9 cellular contexts compared by ENCODE assay signal in genomic region chr9:130766031-130766903, GRCh38.
DNase-seq lines count a peak whose midpoint lies in the region; ATAC-seq and TF ChIP-seq lines count a peak whose summit lies in the region.
"Had no signal": no experiment of that assay in that cellular context is flagged by ENCODE, and none has a peak within 500 bp of the region (broad histone marks: within the 10 kb centered on the region; RNA-seq: fewer than 3 reads in every experiment).

No MANE protein-coding gene starts in this region.

- no peak overlapping the region for H2BK12ac ChIP-seq in trophoblast cell (ENCODE audit: low read length)

- H3K4ac ChIP-seq in trophoblast cell (ENCODE audit: low read depth, low read length): no peak overlapping the region

- no peaks in the 10 kb centered on the region for H3K79me1 ChIP-seq in trophoblast cell (ENCODE audit: low read length)

- no peaks in the 10 kb centered on the region for H3K9me3 ChIP-seq in CD8-positive, alpha-beta T cell (ENCODE audit: low read length)
- H3K9me3 ChIP-seq in esophagus muscularis mucosa: no peaks in the 10 kb centered on the region
- H3K9me3 ChIP-seq in trophoblast cell (ENCODE audit: insufficient read depth, low read depth, low read length): no peaks in the 10 kb centered on the region

- no peak overlapping the region for H3K18ac ChIP-seq in trophoblast cell (ENCODE audit: low read length)

- no peak overlapping the region for H4K12ac ChIP-seq in trophoblast cell (ENCODE audit: low read depth, low read length)

- H3K27me3 Mint-ChIP-seq in CD8-positive, alpha-beta T cell (ENCODE audit: low read depth): no peaks in the 10 kb centered on the region

- no peak overlapping the region for H3K4me2 ChIP-seq in trophoblast cell (ENCODE audit: low read length)

- peaks cover 3% of the 10 kb centered on the region for H3K4me1 ChIP-seq in CD8-positive, alpha-beta T cell (ENCODE audit: insufficient read depth, low read length)
- H3K4me1 ChIP-seq in esophagus muscularis mucosa (peaks cover 20 to 60% (median 47%) of the 10 kb centered on the region in 4 donors), trophoblast cell (ENCODE audit: control insufficient read depth in 1 of 2, insufficient read depth in 2 of 2, low read length in 2 of 2) (peaks cover 4 to 6% of the 10 kb centered on the region in 2 experiments)

- no peak for TF ChIP-seq EP300 in esophagus muscularis mucosa (IDR thresholded peaks at IDR 0.05)

- H3K27ac Mint-ChIP-seq in CD8-positive, alpha-beta T cell: peak overlapping the region; percentile 2

- POLR2A ChIA-PET in CD8-positive, alpha-beta T cell (lab: Charles Lee): interaction anchor here (0.6 to 0.8 kb wide), 2 partner anchors 25 to 50 kb away, joined by 3 read pairs; no protein-coding TSS in a partner anchor

- ATAC-seq in CD8-positive, alpha-beta T cell: no peak
- no peak for ATAC-seq in HG02885 (IDR thresholded peaks at IDR 0.05; ENCODE audit: poor library complexity, unreplicated experiment)

- H3K14ac ChIP-seq in trophoblast cell (ENCODE audit: low read length): no peak overlapping the region

- intact Hi-C loops in CD8-positive, alpha-beta T cell (cut with DNase I, micrococcal nuclease): no loop called here
- intact Hi-C loops in esophagus muscularis mucosa (cut with DNase I): loop anchor here (5.0 kb wide), 2 partner anchors 64 to 176 kb away; no protein-coding TSS in a partner anchor

- peak overlapping the region; percentile 35 for H2AFZ ChIP-seq in trophoblast cell (ENCODE audit: insufficient read depth, low read length, poor library complexity)

- H3K36me3 Mint-ChIP-seq in CD8-positive, alpha-beta T cell: no peaks in the 10 kb centered on the region

- H4K8ac ChIP-seq in trophoblast cell (ENCODE audit: low read depth, low read length): no peak overlapping the region

- CTCF ChIA-PET in CD8-positive, alpha-beta T cell (lab: Charles Lee): interaction anchor here (0.6 kb wide), 1 partner anchor 98 kb away, joined by 3 read pairs; no protein-coding TSS in a partner anchor

- no peak for TF ChIP-seq POLR2A in esophagus muscularis mucosa (IDR thresholded peaks at IDR 0.05; ENCODE audit: low read depth)
- TF ChIP-seq POLR2A in erythroblast (IDR thresholded peaks at IDR 0.05; ENCODE audit: low read length): no peak

- TF ChIP-seq CTCF in CD8-positive, alpha-beta T cell (IDR thresholded peaks at IDR 0.05): no peak
- no peak for TF ChIP-seq CTCF in esophagus muscularis mucosa (IDR thresholded peaks at IDR 0.05)

- H3K4me1 Mint-ChIP-seq in CD8-positive, alpha-beta T cell (ENCODE audit: low read depth): peaks cover 57% of the 10 kb centered on the region

- no peak overlapping the region for H3K23ac ChIP-seq in trophoblast cell (ENCODE audit: low read length)

- H3K79me2 ChIP-seq in trophoblast cell (ENCODE audit: control insufficient read depth, insufficient read depth, low read length, poor library complexity): peaks cover 2% of the 10 kb centered on the region

- H3K4me3 Mint-ChIP-seq in CD8-positive, alpha-beta T cell: no peak overlapping the region

- H3K4me3 ChIP-seq in CD8-positive, alpha-beta T cell (ENCODE audit: low read depth, low read length): no peak overlapping the region
- H3K4me3 ChIP-seq in esophagus muscularis mucosa (no peak overlapping the region), trophoblast cell (ENCODE audit: low read depth, low read length) (no peak overlapping the region)

- no peaks in the 10 kb centered on the region for H3K9me3 Mint-ChIP-seq in CD8-positive, alpha-beta T cell

- 70% methylated on average over 15 of the region's 18 CpGs for WGBS in esophagus muscularis mucosa
- no CpG with 5 or more reads among the region's 18 CpGs for WGBS in trophoblast cell (ENCODE audit: extremely low coverage, insufficient coverage, insufficient read length)

- H3K27me3 ChIP-seq in CD8-positive, alpha-beta T cell (ENCODE audit: insufficient read depth, low read length): no peaks in the 10 kb centered on the region
- H3K27me3 ChIP-seq in esophagus muscularis mucosa (no peaks in the 10 kb centered on the region), trophoblast cell (ENCODE audit: insufficient read depth, low read length) (no peaks in the 10 kb centered on the region)

- no peak for DNase-seq in CD8-positive, alpha-beta T cell
- DNase-seq in Kasumi-1 (lab: John Stamatoyannopoulos, UW) (peak; percentile 27 to 32), esophagus muscularis mucosa (ENCODE audit: extremely low spot score) (no peak), trophoblast cell (peak in 1 of 2 donors; percentile 7), NCI-H1105 (lab: John Stamatoyannopoulos, UW) (no peak), activated gamma-delta T cell (lab: John Stamatoyannopoulos, UW) (no peak), erythroblast (lab: John Stamatoyannopoulos, UW) (no peak)
- DNase-seq: H7 had no signal

- H4K91ac ChIP-seq in trophoblast cell (ENCODE audit: low read depth, low read length): no peak overlapping the region

- no peak overlapping the region for H2AK5ac ChIP-seq in trophoblast cell (ENCODE audit: low read length)

- H3K9ac ChIP-seq in trophoblast cell (ENCODE audit: low read length): no peak overlapping the region

- no peak overlapping the region for H2BK5ac ChIP-seq in trophoblast cell (ENCODE audit: low read depth, low read length, poor library complexity)

- H3K36me3 ChIP-seq in CD8-positive, alpha-beta T cell (ENCODE audit: insufficient read depth, low read length): no peaks in the 10 kb centered on the region
- H3K36me3 ChIP-seq in esophagus muscularis mucosa (no peaks in the 10 kb centered on the region), trophoblast cell (ENCODE audit: control insufficient read depth in 1 of 2, insufficient read depth in 2 of 2, low read length in 2 of 2) (no peaks in the 10 kb centered on the region)

- H2BK120ac ChIP-seq in trophoblast cell (ENCODE audit: insufficient read depth, low read length, poor library complexity): no peak overlapping the region

- H3K27ac ChIP-seq in CD8-positive, alpha-beta T cell (ENCODE audit: low read depth, low read length): no peak overlapping the region
- H3K27ac ChIP-seq in esophagus muscularis mucosa (replicated peaks in 1 of 4): peak overlapping the region; percentile 42 to 65 (median 55)
- no peak overlapping the region for H3K27ac ChIP-seq in trophoblast cell (ENCODE audit: low read depth, low read length)

Comparison
In these comparisons a context has a peak if more than half of its experiments do, and no peak if none do; other contexts are left out.
1. DNase-seq: peak in Kasumi-1 (2 of 2); none in CD8-positive, alpha-beta T cell (0 of 7), esophagus muscularis mucosa (single experiment), NCI-H1105 (single experiment), activated gamma-delta T cell (single experiment) and erythroblast (0 of 2).
2. H3K27ac ChIP-seq: peak in esophagus muscularis mucosa (4 of 4); none in CD8-positive, alpha-beta T cell (single experiment) and trophoblast cell (single experiment).